9 cellular contexts compared by ENCODE assay signal in the genomic region with DNA sequence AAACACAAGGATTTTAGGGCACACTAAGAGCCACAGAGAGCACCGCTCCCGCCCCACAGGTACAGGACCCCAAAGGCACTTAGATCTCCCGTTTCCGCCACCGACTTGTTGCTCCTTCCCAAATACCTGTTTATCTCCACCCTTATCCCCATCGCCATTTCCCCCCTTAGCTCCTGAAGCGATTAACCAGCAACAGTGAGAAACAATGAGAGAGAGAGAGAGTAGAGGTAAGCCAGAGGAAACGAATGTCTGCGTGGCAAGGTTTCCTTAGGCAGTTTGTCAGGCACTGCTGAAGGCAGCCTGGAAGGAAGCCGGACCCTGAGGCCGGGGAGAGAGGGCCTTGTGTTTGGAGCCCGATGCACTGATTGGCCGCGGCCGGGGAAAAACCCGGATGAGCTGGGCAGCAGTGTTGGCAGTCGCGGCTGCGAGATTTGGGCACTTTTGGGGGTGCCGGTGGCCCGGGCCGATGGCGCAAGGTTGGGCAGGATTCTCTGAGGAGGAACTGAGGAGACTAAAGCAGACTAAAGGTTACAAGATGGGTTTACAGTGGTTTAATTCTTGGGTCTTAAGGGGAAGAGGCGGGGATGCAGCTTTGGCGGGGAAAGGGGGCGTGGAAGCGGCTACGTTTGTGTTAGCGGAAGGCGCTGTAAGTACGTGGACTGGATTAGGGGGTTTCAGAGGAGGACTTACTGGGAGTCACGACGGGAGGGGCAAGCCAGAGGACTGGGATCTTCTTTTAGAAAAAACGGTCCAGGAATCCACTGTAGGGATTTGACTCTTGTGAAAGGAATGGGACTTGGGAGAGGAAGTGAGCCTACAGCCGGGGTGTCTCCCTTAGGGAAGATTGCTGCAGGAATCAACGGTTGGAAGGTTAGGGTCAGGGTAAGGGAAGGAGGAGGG. TPM values are rescaled to one million over a fixed set of nuclear protein-coding genes. Genes with fewer than 3 reads are reported as not detected.
A peak's percentile ranks its signal among the peaks of the same experiment; 100 is the strongest.
DNase-seq lines count a peak whose midpoint lies in the region; ATAC-seq, FAIRE-seq and TF ChIP-seq lines count a peak whose summit lies in the region.
"Had no signal": no experiment of that assay in that cellular context is flagged by ENCODE, and none has a peak within 500 bp of the region (broad histone marks: within the 10 kb centered on the region; RNA-seq: fewer than 3 reads in every experiment).

A gene with protein sequence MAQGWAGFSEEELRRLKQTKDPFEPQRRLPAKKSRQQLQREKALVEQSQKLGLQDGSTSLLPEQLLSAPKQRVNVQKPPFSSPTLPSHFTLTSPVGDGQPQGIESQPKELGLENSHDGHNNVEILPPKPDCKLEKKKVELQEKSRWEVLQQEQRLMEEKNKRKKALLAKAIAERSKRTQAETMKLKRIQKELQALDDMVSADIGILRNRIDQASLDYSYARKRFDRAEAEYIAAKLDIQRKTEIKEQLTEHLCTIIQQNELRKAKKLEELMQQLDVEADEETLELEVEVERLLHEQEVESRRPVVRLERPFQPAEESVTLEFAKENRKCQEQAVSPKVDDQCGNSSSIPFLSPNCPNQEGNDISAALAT (plus strand): TSS at position 409 of the 900 bp plus-strand sequence. CDS start 58 bp downstream, at position 467.

- no peaks in the 10 kb centered on the region for H3K27me3 ChIP-seq in BLaER1 treated with 17β-estradiol and CSF1 and Interleukin-3, amounts not matched to agents 10 nM and 100 nM
- H3K27me3 ChIP-seq in HepG2 (ENCODE audit: control insufficient read depth in 1 of 2, insufficient read depth in 2 of 2, low read length in 2 of 2), result no peaks in the 10 kb centered on the region; a peak in 1 of 5 replicates

- DNase-seq in NCI-H526 (lab: John Stamatoyannopoulos, UW) (peak; percentile 97 to 98), dermis microvascular lymphatic vessel endothelial cell (ENCODE audit: low read depth in 2 of 2) (peak; percentile 70 to 93), HepG2 (ENCODE audit: low spot score) (peak; percentile 85)
- peak; percentile 92 for DNase-seq in activated CD4-positive, alpha-beta T cell treated with anti-CD3 and anti-CD28 coated beads, Interleukin-2, amount 10 ng/mL, durations not matched to agents 7 days and 5 days
- peak; percentile 83 for DNase-seq in stimulated activated CD4-positive, alpha-beta T cell treated with anti-CD3 and anti-CD28 coated beads, Interleukin-4, amount 100 ng/mL, for 1 hour

- H2AFZ ChIP-seq in HepG2 (ENCODE audit: low read length), result peak within 1 kb of the TSS; percentile 93

- CTCF ChIA-PET in activated CD4-positive, alpha-beta T cell treated with anti-CD3 and anti-CD28 coated beads, Interleukin-2, amount 10 ng/mL, durations not matched to agents 7 days and 5 days (lab: Charles Lee), result interaction anchor here (0.8 kb wide), 1 partner anchor 8 kb away, joined by 3 read pairs; no protein-coding TSS in a partner anchor
- CTCF ChIA-PET in HepG2 (lab: Yijun Ruan, JAX; ENCODE audit: low intra/inter-chr PET ratio, low total read pairs), result no interaction called here

- H3K27ac Mint-ChIP-seq in activated CD4-positive, alpha-beta T cell treated with anti-CD3 and anti-CD28 coated beads, Interleukin-2, amount 10 ng/mL, durations not matched to agents 7 days and 5 days, result no peak within 1 kb of the TSS
- H3K27ac Mint-ChIP-seq: nephron had no signal

- peaks cover 12% of the 10 kb centered on the region for H3K4me1 Mint-ChIP-seq in activated CD4-positive, alpha-beta T cell treated with anti-CD3 and anti-CD28 coated beads, Interleukin-2, amount 10 ng/mL, durations not matched to agents 7 days and 5 days

- peak within 1 kb of the TSS; percentile 64 to 93 (median 88) for H3K4me2 ChIP-seq in BLaER1 treated with 17β-estradiol and CSF1 and Interleukin-3, amounts not matched to agents 10 nM and 100 nM
- H3K4me2 ChIP-seq in HepG2 (ENCODE audit: low read depth, low read length), result peak within 1 kb of the TSS; percentile 73

- no peaks in the 10 kb centered on the region for H3K9me3 ChIP-seq in BLaER1 treated with 17β-estradiol and CSF1 and Interleukin-3, amounts not matched to agents 10 nM and 100 nM (replicated peaks in 1 of 11)
- H3K9me3 ChIP-seq in HepG2 (ENCODE audit: low read length), result no peaks in the 10 kb centered on the region

- intact Hi-C loops in HepG2 (cut with micrococcal nuclease; ENCODE audit: unreplicated experiment), result loop anchor here (2.0 kb wide), 1 partner anchor 457 kb away; the partner anchor contains the start of gene KIFAP3

- peak within 1 kb of the TSS; percentile 57 to 89 (median 82) for H3K4me3 ChIP-seq in BLaER1 treated with 17β-estradiol and CSF1 and Interleukin-3, amounts not matched to agents 10 nM and 100 nM
- peak within 1 kb of the TSS; percentile 76 to 96 (median 77) for H3K4me3 ChIP-seq in HepG2 (replicated peaks in 1 of 3; ENCODE audit: insufficient read depth in 1 of 3, low read depth in 2 of 3, low read length in 3 of 3)

- TF ChIP-seq POLR2A in HepG2 (IDR thresholded peaks at IDR 0.05; ENCODE audit: insufficient read depth in 1 of 2, low read depth in 2 of 2, low read length in 2 of 2), result peak; percentile 89 to 93

- POLR2A ChIA-PET in activated CD4-positive, alpha-beta T cell treated with anti-CD3 and anti-CD28 coated beads, Interleukin-2, amount 10 ng/mL, durations not matched to agents 7 days and 5 days (lab: Charles Lee), result no interaction called here
- POLR2A ChIA-PET in HepG2 (lab: Yijun Ruan, JAX), result interaction anchor here (0.7 to 1.2 kb wide), 2 partner anchors 92 to 638 kb away, joined by 3 to 7 read pairs; partner anchors contain the start of gene SCYL3

- H3K9ac ChIP-seq in BLaER1 treated with 17β-estradiol and CSF1 and Interleukin-3, amounts not matched to agents 10 nM and 100 nM, result peak within 1 kb of the TSS; percentile 86 to 95 (median 91)
- H3K9ac ChIP-seq in HepG2 (ENCODE audit: insufficient read depth, low read depth, low read length), result peak within 1 kb of the TSS; percentile 88

- H3K27me3 Mint-ChIP-seq in activated CD4-positive, alpha-beta T cell treated with anti-CD3 and anti-CD28 coated beads, Interleukin-2, amount 10 ng/mL, durations not matched to agents 7 days and 5 days, result peaks cover 9% of the 10 kb centered on the region

- in situ Hi-C loops in HepG2 (cut with HindIII; ENCODE audit: extremely low pct_ligation_motif_present, low pct_unique_long_range_greater_than_20kb), result no loop called here

- TF ChIP-seq CTCF in HepG2 (CRISPR knock-in tag; IDR thresholded peaks at IDR 0.05), result no peak

- peak within 1 kb of the TSS; percentile 91 to 98 (median 93) for H3K27ac ChIP-seq in BLaER1 treated with 17β-estradiol and CSF1 and Interleukin-3, amounts not matched to agents 10 nM and 100 nM
- H3K27ac ChIP-seq in HepG2 (ENCODE audit: extremely low read length, insufficient read depth, low read length), result peak within 1 kb of the TSS; percentile 90

- peak; percentile 82 for FAIRE-seq in HepG2 (lab: Jason Lieb, UNC)

- H3K4me1 ChIP-seq in BLaER1 treated with 17β-estradiol and CSF1 and Interleukin-3, amounts not matched to agents 10 nM and 100 nM, result peaks cover 14 to 36% (median 19%) of the 10 kb centered on the region in 10 experiments
- peaks cover 38% of the 10 kb centered on the region for H3K4me1 ChIP-seq in HepG2 (ENCODE audit: insufficient read depth, low read length)

- H3K36me3 ChIP-seq in BLaER1 treated with 17β-estradiol and CSF1 and Interleukin-3, amounts not matched to agents 10 nM and 100 nM, result peaks cover 0 to 35% (median 11%) of the 10 kb centered on the region in 11 experiments; a peak in 10 of 22 replicates
- no peaks in the 10 kb centered on the region for H3K36me3 ChIP-seq in HepG2 (replicated peaks in 1 of 2; ENCODE audit: control insufficient read depth in 1 of 2, insufficient read depth in 2 of 2, low read length in 2 of 2)

- WGBS in HepG2 (ENCODE audit: low lambda C conversion rate), result under 1% methylated on average over 36 of the region's 36 CpGs

- H3K79me2 ChIP-seq in HepG2 (ENCODE audit: insufficient read depth, low read length), result peaks cover 29% of the 10 kb centered on the region

- peaks cover 12% of the 10 kb centered on the region for H3K36me3 Mint-ChIP-seq in activated CD4-positive, alpha-beta T cell treated with anti-CD3 and anti-CD28 coated beads, Interleukin-2, amount 10 ng/mL, durations not matched to agents 7 days and 5 days (ENCODE audit: low read depth)

- no TSS peak for BruUV-seq in HepG2 (replicated peaks; lab: Mats Ljungman, UMichigan)

- TF ChIP-seq EP300 in HepG2 (IDR thresholded peaks at IDR 0.05; ENCODE audit: low read depth in 2 of 2, low read length in 2 of 2) (peak in 1 of 2 experiments; percentile 5; a peak in 1 of 4 replicates), HepG2 (CRISPR knock-in tag; IDR thresholded peaks at IDR 0.05; ENCODE audit: borderline replicate concordance) (peak; percentile 4; the same call in 1 of the 2 replicates)

- no peak within 1 kb of the TSS for H3K4me3 Mint-ChIP-seq in activated CD4-positive, alpha-beta T cell treated with anti-CD3 and anti-CD28 coated beads, Interleukin-2, amount 10 ng/mL, durations not matched to agents 7 days and 5 days
- H3K4me3 Mint-ChIP-seq: nephron had no signal

- no peak for TF ChIP-seq RAD21 in HepG2 (CRISPR knock-in tag; IDR thresholded peaks at IDR 0.05)

- ATAC-seq in GM19324 (IDR thresholded peaks at IDR 0.05; ENCODE audit: low FRiP score, unreplicated experiment) (peak; percentile 99), HG03460 (IDR thresholded peaks at IDR 0.05; ENCODE audit: unreplicated experiment) (peak; percentile 98), HepG2 (peak; percentile 99)

- peaks cover 0 to 19% (median 4%) of the 10 kb centered on the region in 11 experiments; a peak in 7 of 22 replicates for H4K20me1 ChIP-seq in BLaER1 treated with 17β-estradiol and CSF1 and Interleukin-3, amounts not matched to agents 10 nM and 100 nM
- H4K20me1 ChIP-seq in HepG2 (ENCODE audit: insufficient read depth, low read length), result no peaks in the 10 kb centered on the region

- H3K9me3 Mint-ChIP-seq in activated CD4-positive, alpha-beta T cell treated with anti-CD3 and anti-CD28 coated beads, Interleukin-2, amount 10 ng/mL, durations not matched to agents 7 days and 5 days, result no peaks in the 10 kb centered on the region
- H3K9me3 Mint-ChIP-seq: nephron had no signal

RNA-seq across cellular contexts. Expression of the gene that starts here (rescaled TPM):
- 10 to 100 TPM; 12.9 to 13.0 TPM for total RNA-seq in activated CD4-positive, alpha-beta T cell treated with anti-CD3 and anti-CD28 coated beads, Interleukin-2, amount 10 ng/mL, durations not matched to agents 7 days and 5 days
- total RNA-seq in dermis microvascular lymphatic vessel endothelial cell (6.2 and 9.1 TPM in 2 replicates), HepG2 (2016; rRNA removed; fragmentation: Illumina TruSeq; extraction: Trizol) (7.3 and 9.2 TPM in 2 replicates)
- total RNA-seq in HepG2 (2016; cell fraction: cytosol; rRNA removed; fragmentation: Illumina TruSeq; extraction: Trizol; ENCODE audit: low read depth), result 4.4 and 4.6 TPM in 2 replicates
- total RNA-seq in HepG2 (2016; cell fraction: insoluble cytoplasmic fraction; rRNA removed; fragmentation: Illumina TruSeq; extraction: Trizol), result 8.4 and 10.2 TPM in 2 replicates
- 3.8 and 4.4 TPM in 2 replicates for total RNA-seq in HepG2 (2016; cell fraction: membrane; rRNA removed; fragmentation: Illumina TruSeq; extraction: Trizol)
- 10.7 and 11.2 TPM in 2 replicates for total RNA-seq in HepG2 (2016; cell fraction: nucleus; rRNA removed; fragmentation: Illumina TruSeq; extraction: Trizol)
- 5.8 and 6.6 TPM in 2 replicates for polyA plus RNA-seq in HepG2 (2011; rRNA removed)
- polyA plus RNA-seq in HepG2 (2011; cell fraction: cytosol; rRNA removed), result 1.4 and 2.3 TPM in 2 replicates
- 8.0 and 11.0 TPM in 2 replicates for polyA plus RNA-seq in HepG2 (2011; cell fraction: nucleus; rRNA removed)
- 2.7 and 4.6 TPM in 2 replicates for polyA plus RNA-seq in HepG2 (2012)
- 0.62 and 0.84 TPM in 2 replicates for polyA plus RNA-seq in HepG2 (2016; cell fraction: cytosol; fragmentation: Illumina TruSeq; extraction: Trizol; ENCODE audit: low read depth)
- 6.8 and 6.9 TPM in 2 replicates for polyA plus RNA-seq in HepG2 (2016; cell fraction: insoluble cytoplasmic fraction; fragmentation: Illumina TruSeq; extraction: Trizol; ENCODE audit: low read depth)
- 1.3 and 1.5 TPM in 2 replicates for polyA plus RNA-seq in HepG2 (2016; cell fraction: membrane; fragmentation: Illumina TruSeq; extraction: Trizol; ENCODE audit: low read depth)
- 18.2 and 22.9 TPM in 2 replicates for polyA plus RNA-seq in HepG2 (2016; cell fraction: nucleus; fragmentation: Illumina TruSeq; extraction: Trizol; ENCODE audit: insufficient read depth, low read depth)
- polyA minus RNA-seq in HepG2 (2011; rRNA and poly(A)+ RNA removed; ENCODE audit: low replicate concordance), result 5.8 and 12.3 TPM in 2 replicates
- 2.9 and 4.6 TPM in 2 replicates for polyA minus RNA-seq in HepG2 (2011; cell fraction: cytosol; rRNA and poly(A)+ RNA removed)
- polyA minus RNA-seq in HepG2 (2011; cell fraction: nucleus; rRNA and poly(A)+ RNA removed), result 20.3 and 23.2 TPM in 2 replicates

Comparison
In these comparisons a context has a peak if more than half of its experiments do, and no peak if none do; other contexts are left out.
1. Peak in every context shown above with its lines: DNase-seq, ATAC-seq, H3K4me3 ChIP-seq and H3K27ac ChIP-seq.